In the genomic region with DNA sequence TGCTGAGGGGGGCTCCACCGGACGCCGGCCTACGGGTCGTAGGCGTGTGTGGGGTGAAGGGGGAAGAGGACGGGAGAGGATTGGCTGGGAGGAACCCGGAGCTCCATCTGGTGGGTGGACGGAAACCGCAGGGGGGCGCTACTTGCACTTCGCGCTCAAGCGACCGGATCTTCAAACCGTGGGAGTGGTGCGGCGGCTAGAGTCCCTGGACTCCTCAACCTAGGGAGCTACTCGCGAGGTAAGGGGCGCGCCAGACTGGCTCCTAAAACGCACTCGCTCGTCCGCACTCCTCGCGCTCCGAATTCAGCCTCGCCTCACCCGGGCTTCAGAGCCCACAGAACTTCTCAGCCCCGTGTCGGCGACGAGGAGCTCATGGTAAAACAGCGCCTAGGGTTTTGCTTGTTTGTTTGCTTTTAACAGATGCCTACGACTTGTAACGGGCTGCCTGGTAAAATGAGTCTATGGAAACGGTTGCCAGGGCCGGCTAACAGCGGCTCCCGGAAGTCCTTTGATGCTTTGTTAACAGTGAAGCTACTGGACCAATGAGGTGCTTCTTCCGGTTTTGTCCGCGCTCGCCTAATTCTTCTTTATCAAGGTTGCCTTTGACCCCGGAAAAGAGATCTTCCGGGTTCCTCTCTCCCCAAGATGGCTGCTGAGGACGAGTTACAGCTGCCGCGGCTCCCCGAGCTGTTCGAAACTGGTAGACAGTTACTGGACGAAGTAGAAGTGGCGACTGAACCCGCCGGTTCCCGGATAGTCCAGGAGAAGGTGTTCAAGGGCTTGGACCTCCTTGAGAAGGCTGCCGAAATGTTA, we compare ENCODE assay signal across 8 cellular contexts. TPM values are rescaled to one million over a fixed set of nuclear protein-coding genes. Genes with fewer than 3 reads are reported as not detected.
A peak's percentile ranks its signal among the peaks of the same experiment; 100 is the strongest.
DNase-seq lines count a peak whose midpoint lies in the region; ATAC-seq and TF ChIP-seq lines count a peak whose summit lies in the region.

A gene (plus strand): TSS at position 145 of the 813 bp plus-strand sequence. CDS start 501 bp downstream, at position 646.

- H3K9me3 ChIP-seq in cardiac muscle cell (ENCODE audit: low read depth): no peaks in the 10 kb centered on the region
- H3K9me3 ChIP-seq in trophoblast cell (ENCODE audit: insufficient read depth, low read depth, low read length): no peaks in the 10 kb centered on the region
- no peaks in the 10 kb centered on the region for H3K9me3 ChIP-seq in transverse colon

- TF ChIP-seq CTCF in GM12873 (IDR thresholded peaks at IDR 0.05; ENCODE audit: insufficient read depth, low read depth, low read length, missing control alignments) (peak; percentile 64), cardiac muscle cell (IDR thresholded peaks at IDR 0.05; ENCODE audit: low read depth, low read length) (peak; percentile 64), transverse colon (IDR thresholded peaks at IDR 0.05) (peak; percentile 40 to 70 (median 55))

- peak; percentile 91 for ATAC-seq in HG02678 (IDR thresholded peaks at IDR 0.05; ENCODE audit: unreplicated experiment)

- peaks cover 5% of the 10 kb centered on the region for H3K36me3 ChIP-seq in cardiac muscle cell
- H3K36me3 ChIP-seq in trophoblast cell (ENCODE audit: control insufficient read depth in 1 of 2, insufficient read depth in 2 of 2, low read length in 2 of 2): peaks cover 0 to 6% of the 10 kb centered on the region in 2 experiments
- no peaks in the 10 kb centered on the region for H3K36me3 ChIP-seq in transverse colon

- peak within 1 kb of the TSS; percentile 87 for H3K27ac ChIP-seq in cardiac muscle cell
- H3K27ac ChIP-seq in trophoblast cell (ENCODE audit: low read depth, low read length): peak within 1 kb of the TSS; percentile 77
- H3K27ac ChIP-seq in transverse colon: peak within 1 kb of the TSS; percentile 87 to 93 (median 92)

- no peak within 1 kb of the TSS for H3K18ac ChIP-seq in trophoblast cell (ENCODE audit: low read length)

- in situ Hi-C loops in transverse colon (cut with MboI; ENCODE audit: low pct_ligation_motif_present in 1 of 4, low pct_unique_long_range_greater_than_20kb in 1 of 4, low sequenced_read_pairs in 3 of 4): no loop called here

- H3K4me1 ChIP-seq in cardiac muscle cell (ENCODE audit: low read depth) (no peaks in the 10 kb centered on the region), trophoblast cell (ENCODE audit: control insufficient read depth in 1 of 2, insufficient read depth in 2 of 2, low read length in 2 of 2) (peaks cover 0 to 6% of the 10 kb centered on the region in 2 experiments), transverse colon (peaks cover 0 to 18% (median 6%) of the 10 kb centered on the region in 4 donors)

- no peaks in the 10 kb centered on the region for H3K79me2 ChIP-seq in trophoblast cell (ENCODE audit: control insufficient read depth, insufficient read depth, low read length, poor library complexity)

- H3K79me1 ChIP-seq in trophoblast cell (ENCODE audit: low read length): no peaks in the 10 kb centered on the region

- peak within 1 kb of the TSS; percentile 90 for H3K9ac ChIP-seq in trophoblast cell (ENCODE audit: low read length)

- H3K27me3 ChIP-seq in cardiac muscle cell (no peaks in the 10 kb centered on the region), trophoblast cell (ENCODE audit: insufficient read depth, low read length) (no peaks in the 10 kb centered on the region), transverse colon (no peaks in the 10 kb centered on the region)

- H3K4me2 ChIP-seq in trophoblast cell (ENCODE audit: low read length): peak within 1 kb of the TSS; percentile 94

- H2AFZ ChIP-seq in trophoblast cell (ENCODE audit: insufficient read depth, low read length, poor library complexity): peak within 1 kb of the TSS; percentile 97

- WGBS in trophoblast cell (ENCODE audit: extremely low coverage, insufficient coverage, insufficient read length): no CpG with 5 or more reads among the region's 59 CpGs
- WGBS in transverse colon (ENCODE audit: low coverage in 1 of 2), 2 donors: 45% methylated on average over 56 of the region's 59 CpGs; no CpG with 5 or more reads in 1 of the 2 donors

- TF ChIP-seq EP300 in transverse colon (IDR thresholded peaks at IDR 0.05; ENCODE audit: low read depth): no peak

- peak; percentile 72 for TF ChIP-seq POLR2A in transverse colon (IDR thresholded peaks at IDR 0.05)

- peak within 1 kb of the TSS; percentile 6 for H2BK5ac ChIP-seq in trophoblast cell (ENCODE audit: low read depth, low read length, poor library complexity)

- peak within 1 kb of the TSS; percentile 58 for H4K12ac ChIP-seq in trophoblast cell (ENCODE audit: low read depth, low read length)

- H4K8ac ChIP-seq in trophoblast cell (ENCODE audit: low read depth, low read length): peak within 1 kb of the TSS; percentile 87

- DNase-seq in NCI-H1105 treated with DMSO at 0.1 percent for 48 hours (lab: John Stamatoyannopoulos, UW) (peak; percentile 90), SW 1271 (lab: John Stamatoyannopoulos, UW) (peak; percentile 73 to 91), cardiac muscle cell (ENCODE audit: low read depth in 1 of 2, low spot score in 1 of 2) (peak; percentile 86 to 87), trophoblast cell (peak; percentile 81 to 88), transverse colon (peak; percentile 82)
- peak; percentile 42 for DNase-seq in activated naive CD8-positive, alpha-beta T cell treated with anti-CD3 and anti-CD28 coated beads, Interleukin-2, amount 50 U/mL, for 16 hours (ENCODE audit: low read depth, low spot score)

- intact Hi-C loops in transverse colon (cut with DNase I; ENCODE audit: low total_unique reads): no loop called here

- no peak within 1 kb of the TSS for H2BK12ac ChIP-seq in trophoblast cell (ENCODE audit: low read length)

- peak within 1 kb of the TSS; percentile 59 for H3K14ac ChIP-seq in trophoblast cell (ENCODE audit: low read length)

- H3K23ac ChIP-seq in trophoblast cell (ENCODE audit: low read length): no peak within 1 kb of the TSS

- H2AK5ac ChIP-seq in trophoblast cell (ENCODE audit: low read length): no peak within 1 kb of the TSS

- H4K91ac ChIP-seq in trophoblast cell (ENCODE audit: low read depth, low read length): peak within 1 kb of the TSS; percentile 72

- H3K4me3 ChIP-seq in cardiac muscle cell (peak within 1 kb of the TSS; percentile 72), trophoblast cell (ENCODE audit: low read depth, low read length) (peak within 1 kb of the TSS; percentile 81), transverse colon (peak within 1 kb of the TSS; percentile 48 to 88 (median 56))

- peak within 1 kb of the TSS; percentile 41 for H2BK120ac ChIP-seq in trophoblast cell (ENCODE audit: insufficient read depth, low read length, poor library complexity)

- H3K4ac ChIP-seq in trophoblast cell (ENCODE audit: low read depth, low read length): peak within 1 kb of the TSS; percentile 84

RNA-seq across cellular contexts. Expression of the gene that starts here (rescaled TPM):
- total RNA-seq in cardiac muscle cell (49.3 and 78.5 TPM in 2 replicates), transverse colon (10 to 100 TPM; 23.7 to 99.0 (median 56.5) TPM)
- polyA plus RNA-seq in cardiac muscle cell: 27.6 and 36.1 TPM in 2 replicates
- polyA plus RNA-seq in trophoblast cell (2013): 37.0 and 38.7 TPM in 2 replicates

Comparison
In these comparisons a context has a peak if more than half of its experiments do, and no peak if none do; other contexts are left out.
1. Peak in every context shown above with its lines: DNase-seq, ATAC-seq, H3K4me3 ChIP-seq and H3K27ac ChIP-seq.